30 cellular contexts compared by ENCODE assay signal in genomic region chr7:6917258-6917657, GRCh38.
DNase-seq lines count a peak whose midpoint lies in the region; ATAC-seq and TF ChIP-seq lines count a peak whose summit lies in the region.
"Had no signal": no experiment of that assay in that cellular context is flagged by ENCODE, and none has a peak within 500 bp of the region (broad histone marks: within the 10 kb centered on the region; RNA-seq: fewer than 3 reads in every experiment).

No MANE protein-coding gene starts in this region.

- no peak overlapping the region for H3K27ac ChIP-seq in right atrium auricular region
- no peak overlapping the region for H3K27ac ChIP-seq in thyroid gland
- H3K27ac ChIP-seq: 22Rv1, cardiac muscle cell, colonic mucosa, gastroesophageal sphincter, GM23248, Peyer's patch, prostate gland, SJSA1, testis had no signal

- WGBS in thyroid gland, 2 donors, result 45 to 64% methylated on average over 7 of the region's 7 CpGs

- intact Hi-C loops in Right ventricle myocardium superior (cut with DNase I), result no loop called here
- intact Hi-C loops in left ventricle myocardium superior (cut with micrococcal nuclease), result no loop called here
- intact Hi-C loops in thyroid gland (cut with DNase I), result no loop called here

- TF ChIP-seq POLR2A in thyroid gland (IDR thresholded peaks at IDR 0.05), result no peak

- H3K4me1 ChIP-seq in right atrium auricular region (no peaks in the 10 kb centered on the region), thyroid gland (no peaks in the 10 kb centered on the region)
- H3K4me1 ChIP-seq: Caco-2, colonic mucosa, gastroesophageal sphincter, Peyer's patch, prostate gland, SJSA1, testis had no signal

- H3K27me3 ChIP-seq in right atrium auricular region (no peaks in the 10 kb centered on the region), thyroid gland (no peaks in the 10 kb centered on the region)
- H3K27me3 ChIP-seq: colonic mucosa, gastroesophageal sphincter, Peyer's patch, SJSA1, testis had no signal

- H3K36me3 ChIP-seq in right atrium auricular region (no peaks in the 10 kb centered on the region), thyroid gland (no peaks in the 10 kb centered on the region)
- H3K36me3 ChIP-seq: cardiac muscle cell, colonic mucosa, gastroesophageal sphincter, Peyer's patch, prostate gland, SJSA1 had no signal

- no peaks in the 10 kb centered on the region for H3K9me3 ChIP-seq in right atrium auricular region
- H3K9me3 ChIP-seq in thyroid gland, result no peaks in the 10 kb centered on the region
- H3K9me3 ChIP-seq: Caco-2, colonic mucosa, gastroesophageal sphincter, mucosa of descending colon, Peyer's patch, prostate gland, SJSA1, testis had no signal

- ATAC-seq in Right ventricle myocardium superior (ENCODE audit: poor library complexity) (peak; percentile 64), left ventricle myocardium superior (peak; percentile 69), HG03139 (IDR thresholded peaks at IDR 0.05; ENCODE audit: unreplicated experiment) (no peak)
- ATAC-seq: activated CD8-positive, alpha-beta memory T cell treated with anti-CD3 and anti-CD28 coated beads, Interleukin-2, amount 10 ng/mL, durations not matched to agents 7 days and 5 days; activated T-cell treated with anti-CD3 and anti-CD28 coated beads, Interleukin-2, amount 50 U/mL, for 4 hours; gastroesophageal sphincter; mucosa of descending colon; natural killer cell; sciatic nerve; T-cell had no signal

- DNase-seq in DMS 273 (lab: John Stamatoyannopoulos, UW; ENCODE audit: unreplicated experiment), result peak; percentile 12
- DNase-seq in DMS 273 treated with DMSO at 0.1 percent for 48 hours (lab: John Stamatoyannopoulos, UW), result no peak
- DNase-seq in Right ventricle myocardium superior, result peak; percentile 62
- DNase-seq in right atrium auricular region (ENCODE audit: low spot score), result no peak
- peak; percentile 94 for DNase-seq in NCI-H748 (lab: John Stamatoyannopoulos, UW; ENCODE audit: unreplicated experiment)
- peak; percentile 67 for DNase-seq in left ventricle myocardium superior
- no peak for DNase-seq in thyroid gland
- DNase-seq: activated CD8-positive, alpha-beta memory T cell treated with anti-CD3 and anti-CD28 coated beads, Interleukin-2, amount 10 ng/mL, durations not matched to agents 7 days and 5 days; activated T-cell treated with anti-CD3 and anti-CD28 coated beads, Interleukin-2, amount 50 U/mL, for 4 hours; C1 segment of cervical spinal cord; Caco-2; colonic mucosa; effector CD4-positive, alpha-beta T cell; GM23248; hippocampal formation; mucosa of descending colon; natural killer cell; NCI-H446 treated with DMSO at 0.1 percent for 48 hours; nucleus accumbens; Peyer's patch; stimulated activated CD8-positive, alpha-beta memory T cell treated with anti-CD3 and anti-CD28 coated beads, Interleukin-4, amount 100 ng/mL, for 48 hours; T-cell; testis had no signal

- no peak for TF ChIP-seq CTCF in right atrium auricular region (IDR thresholded peaks at IDR 0.05)
- no peak for TF ChIP-seq CTCF in thyroid gland (IDR thresholded peaks at IDR 0.05)

- H3K4me3 ChIP-seq in right atrium auricular region (no peak overlapping the region), thyroid gland (replicated peaks in 1 of 3) (no peak overlapping the region)
- H3K4me3 ChIP-seq: cardiac muscle cell, colonic mucosa, gastroesophageal sphincter, GM23248, mucosa of descending colon, Peyer's patch, prostate gland, SJSA1, testis had no signal

Comparison
In these comparisons a context has a peak if more than half of its experiments do, and no peak if none do; other contexts are left out.
1. DNase-seq: peak in DMS 273 (single experiment), Right ventricle myocardium superior (single experiment), NCI-H748 (single experiment) and left ventricle myocardium superior (single experiment); none in DMS 273 treated with DMSO at 0.1 percent for 48 hours (single experiment), right atrium auricular region (single experiment) and thyroid gland (0 of 2).